Comparison of ENCODE assay signal across 17 cellular contexts in genomic region chr10:68103237-68103866, GRCh38. TPM values are rescaled to one million over a fixed set of nuclear protein-coding genes. Genes with fewer than 3 reads are reported as not detected.
"Had no signal": no experiment of that assay in that cellular context is flagged by ENCODE, and none has a peak within 500 bp of the region (broad histone marks: within the 10 kb centered on the region; RNA-seq: fewer than 3 reads in every experiment).

No MANE protein-coding gene starts in this region.

- ATAC-seq: activated CD8-positive, alpha-beta T cell treated with anti-CD3 and anti-CD28 coated beads for 36 hours; heart right ventricle; left colon; naive thymus-derived CD4-positive, alpha-beta T cell; stimulated activated naive CD8-positive, alpha-beta T cell treated with anti-CD3 and anti-CD28 coated beads, Interleukin-15, Interleukin-2, amounts not matched to agents 100 U/mL and 50 U/mL, for 24 hours had no signal

- DNase-seq: activated B cell treated with CpG ODN at 0.5 μM for 24 hours; activated CD4-positive, alpha-beta T cell treated with anti-CD3 and anti-CD28 coated beads for 48 hours; activated CD8-positive, alpha-beta T cell treated with anti-CD3 and anti-CD28 coated beads for 36 hours; activated gamma-delta T cell treated with Interleukin-2 at 50 U/mL for 16 hours; activated naive CD8-positive, alpha-beta T cell treated with anti-CD3 and anti-CD28 coated beads, Interleukin-2, amount 10 ng/mL, durations not matched to agents 7 days and 5 days; activated T-cell treated with anti-CD3 and anti-CD28 coated beads, Interleukin-2, amount 50 U/mL, for 48 hours; effector memory CD4-positive, alpha-beta T cell; foreskin melanocyte; heart right ventricle; left colon; naive thymus-derived CD4-positive, alpha-beta T cell; posterior cingulate gyrus; stimulated activated naive CD8-positive, alpha-beta T cell treated with anti-CD3 and anti-CD28 coated beads, Interleukin-15, Interleukin-2, amounts not matched to agents 100 U/mL and 50 U/mL, for 24 hours; transverse colon had no signal

- H3K27ac ChIP-seq: heart right ventricle, right atrium auricular region, transverse colon had no signal

- H3K4me3 ChIP-seq: heart right ventricle, right atrium auricular region, transverse colon had no signal

- H3K27me3 ChIP-seq: heart right ventricle, right atrium auricular region had no signal

- H3K4me1 ChIP-seq: right atrium auricular region, transverse colon had no signal

- H3K36me3 ChIP-seq: heart right ventricle, right atrium auricular region, transverse colon had no signal

- H3K9me3 ChIP-seq: heart right ventricle, right atrium auricular region, transverse colon had no signal

RNA-seq across cellular contexts. Expression of gene MYPN, which starts 5.9 kb away (rescaled TPM):
- total RNA-seq: activated B cell treated with CpG ODN at 0.5 μM for 24 hours; activated CD8-positive, alpha-beta T cell treated with anti-CD3 and anti-CD28 coated beads for 36 hours; activated naive CD8-positive, alpha-beta T cell treated with anti-CD3 and anti-CD28 coated beads, Interleukin-2, amount 10 ng/mL, durations not matched to agents 7 days and 5 days; lung microvascular endothelial cell; mononuclear cell; naive thymus-derived CD4-positive, alpha-beta T cell had no signal
- polyA plus RNA-seq: naive thymus-derived CD4-positive, alpha-beta T cell had no signal
